30 cellular contexts compared by ENCODE assay signal in the genomic region with DNA sequence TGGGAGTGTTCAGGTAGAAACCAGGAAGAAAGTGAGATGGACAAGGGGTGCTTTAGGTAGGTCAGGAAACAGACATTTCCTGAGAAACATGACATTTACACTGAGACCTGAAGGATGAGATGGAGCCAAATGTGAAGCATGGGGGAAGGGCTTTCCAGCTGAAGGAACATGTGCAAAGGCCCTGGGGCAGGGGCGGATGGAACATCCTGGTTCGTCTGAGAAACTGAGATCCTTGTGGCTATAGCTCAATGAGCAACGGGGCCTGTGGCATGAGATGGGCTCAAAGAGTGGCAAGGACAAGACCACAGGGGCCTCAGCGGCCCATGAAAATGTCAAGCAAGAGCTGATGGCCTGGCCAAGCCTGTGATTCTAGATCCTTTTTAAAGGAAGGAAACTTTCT.
"Had no signal": no experiment of that assay in that cellular context is flagged by ENCODE, and none has a peak within 500 bp of the region (broad histone marks: within the 10 kb centered on the region; RNA-seq: fewer than 3 reads in every experiment).

No MANE protein-coding gene starts in this region.

- H3K27me3 ChIP-seq: adrenal gland, ascending aorta, brain microvascular endothelial cell, colonic mucosa had no signal

- H3K4me1 ChIP-seq: adrenal gland, ascending aorta, colonic mucosa had no signal

- H3K27ac Mint-ChIP-seq: activated CD4-positive, alpha-beta memory T cell treated with anti-CD3 and anti-CD28 coated beads for 36 hours; activated CD4-positive, alpha-beta T cell treated with anti-CD3 and anti-CD28 coated beads for 36 hours; activated CD4-positive, alpha-beta T cell treated with anti-CD3 and anti-CD28 coated beads, Interleukin-2, amount 10 ng/mL, durations not matched to agents 24 days and 14 days; activated CD8-positive, alpha-beta memory T cell treated with anti-CD3 and anti-CD28 coated beads, Interleukin-2, amount 10 ng/mL, durations not matched to agents 7 days and 5 days; activated CD8-positive, alpha-beta T cell treated with anti-CD3 and anti-CD28 coated beads, Interleukin-2, amount 10 ng/mL, durations not matched to agents 7 days and 5 days; activated naive CD4-positive, alpha-beta T cell treated with anti-CD3 and anti-CD28 coated beads for 36 hours; activated naive CD4-positive, alpha-beta T cell treated with anti-CD3 and anti-CD28 coated beads, Interleukin-2, amount 50 U/mL, for 24 hours; activated naive CD8-positive, alpha-beta T cell treated with anti-CD3 and anti-CD28 coated beads for 36 hours; activated naive CD8-positive, alpha-beta T cell treated with anti-CD3 and anti-CD28 coated beads, Interleukin-2, amount 50 U/mL, for 24 hours; activated T-helper 1 cell treated with anti-CD3 and anti-CD28 coated beads, Interleukin-12 subunit alpha, Interleukin-12 subunit beta, Interleukin-2, Interleukin-4 antibody, amounts not matched to agents 30 ng/mL and 10 ng/mL and 1 ng/mL, durations not matched to agents 14 hours and 24 hours and 36 hours; activated T-helper 2 cell treated with anti-CD3 and anti-CD28 coated beads, Interferon-gamma antibody, Interleukin-2, Interleukin-4, amounts not matched to agents 10 μg/mL and 5 μg/mL and 100 μg/mL, durations not matched to agents 14 hours and 24 hours and 36 hours; endodermal cell; T-helper 17 cell; T-helper 2 cell treated with Interferon-gamma antibody and Interleukin-4, amounts not matched to agents 5 μg/mL and 100 μg/mL, for 36 hours had no signal

- H3K36me3 ChIP-seq: adrenal gland, ascending aorta, brain microvascular endothelial cell, colonic mucosa, WERI-Rb-1 had no signal

- DNase-seq: activated CD4-positive, alpha-beta memory T cell treated with anti-CD3 and anti-CD28 coated beads for 36 hours; activated CD4-positive, alpha-beta T cell treated with anti-CD3 and anti-CD28 coated beads for 36 hours; activated CD4-positive, alpha-beta T cell treated with anti-CD3 and anti-CD28 coated beads, Interleukin-2, amount 10 ng/mL, durations not matched to agents 24 days and 14 days; activated CD4-positive, CD25-positive, alpha-beta regulatory T cell; activated CD4-positive, CD25-positive, alpha-beta regulatory T cell treated with anti-CD3 and anti-CD28 coated beads, Interleukin-2, amount 50 U/mL, for 72 hours; activated CD8-positive, alpha-beta memory T cell treated with anti-CD3 and anti-CD28 coated beads, Interleukin-2, amount 10 ng/mL, durations not matched to agents 7 days and 5 days; activated CD8-positive, alpha-beta memory T cell treated with anti-CD3 and anti-CD28 coated beads, Interleukin-2, amount 50 U/mL, for 4 hours; activated CD8-positive, alpha-beta T cell treated with anti-CD3 and anti-CD28 coated beads, Interleukin-2, amount 10 ng/mL, durations not matched to agents 7 days and 5 days; activated effector memory CD4-positive, alpha-beta T cell treated with anti-CD3 and anti-CD28 coated beads, Interleukin-2, amount 50 U/mL, for 16 hours; activated naive CD4-positive, alpha-beta T cell treated with anti-CD3 and anti-CD28 coated beads for 36 hours; activated naive CD8-positive, alpha-beta T cell treated with anti-CD3 and anti-CD28 coated beads for 36 hours; activated naive CD8-positive, alpha-beta T cell treated with anti-CD3 and anti-CD28 coated beads, Interleukin-2, amount 50 U/mL, for 24 hours; activated T-cell treated with anti-CD3 and anti-CD28 coated beads, Interleukin-2, amount 50 U/mL, for 1 hour; activated T-cell treated with anti-CD3 and anti-CD28 coated beads, Interleukin-2, amount 50 U/mL, for 48 hours; adrenal gland; brain microvascular endothelial cell; colonic mucosa; effector memory CD4-positive, alpha-beta T cell; endodermal cell; foreskin fibroblast; T-helper 1 cell; T-helper 17 cell; T1000; WERI-Rb-1 had no signal

- H3K9me3 Mint-ChIP-seq: activated CD4-positive, alpha-beta memory T cell treated with anti-CD3 and anti-CD28 coated beads for 36 hours; activated CD4-positive, alpha-beta T cell treated with anti-CD3 and anti-CD28 coated beads, Interleukin-2, amount 10 ng/mL, durations not matched to agents 24 days and 14 days; activated naive CD4-positive, alpha-beta T cell treated with anti-CD3 and anti-CD28 coated beads for 36 hours; activated naive CD4-positive, alpha-beta T cell treated with anti-CD3 and anti-CD28 coated beads, Interleukin-2, amount 50 U/mL, for 24 hours; activated naive CD8-positive, alpha-beta T cell treated with anti-CD3 and anti-CD28 coated beads for 36 hours; activated naive CD8-positive, alpha-beta T cell treated with anti-CD3 and anti-CD28 coated beads, Interleukin-2, amount 50 U/mL, for 24 hours; activated T-helper 1 cell treated with anti-CD3 and anti-CD28 coated beads, Interleukin-12 subunit alpha, Interleukin-12 subunit beta, Interleukin-2, Interleukin-4 antibody, amounts not matched to agents 30 ng/mL and 10 ng/mL and 1 ng/mL, durations not matched to agents 14 hours and 24 hours and 36 hours; activated T-helper 2 cell treated with anti-CD3 and anti-CD28 coated beads, Interferon-gamma antibody, Interleukin-2, Interleukin-4, amounts not matched to agents 10 μg/mL and 5 μg/mL and 100 μg/mL, durations not matched to agents 14 hours and 24 hours and 36 hours; endodermal cell; T-helper 2 cell treated with Interferon-gamma antibody and Interleukin-4, amounts not matched to agents 5 μg/mL and 100 μg/mL, for 36 hours had no signal

- ATAC-seq: activated CD4-positive, alpha-beta T cell treated with anti-CD3 and anti-CD28 coated beads for 36 hours; activated CD8-positive, alpha-beta memory T cell treated with anti-CD3 and anti-CD28 coated beads, Interleukin-2, amount 10 ng/mL, durations not matched to agents 7 days and 5 days; activated CD8-positive, alpha-beta T cell treated with anti-CD3 and anti-CD28 coated beads, Interleukin-2, amount 10 ng/mL, durations not matched to agents 7 days and 5 days; activated naive CD8-positive, alpha-beta T cell treated with anti-CD3 and anti-CD28 coated beads, Interleukin-2, amount 50 U/mL, for 24 hours; esophagus mucosa; T-helper 17 cell had no signal

- H3K4me1 Mint-ChIP-seq: activated CD4-positive, alpha-beta T cell treated with anti-CD3 and anti-CD28 coated beads for 36 hours; activated CD4-positive, alpha-beta T cell treated with anti-CD3 and anti-CD28 coated beads, Interleukin-2, amount 10 ng/mL, durations not matched to agents 24 days and 14 days; activated naive CD4-positive, alpha-beta T cell treated with anti-CD3 and anti-CD28 coated beads, Interleukin-2, amount 50 U/mL, for 24 hours had no signal

- H3K4me3 ChIP-seq: adrenal gland, ascending aorta, colonic mucosa had no signal

- H3K9me3 ChIP-seq: adrenal gland, ascending aorta, colonic mucosa had no signal

- H3K27ac ChIP-seq: adrenal gland, ascending aorta, brain microvascular endothelial cell, colonic mucosa, WERI-Rb-1 had no signal

- H3K27me3 Mint-ChIP-seq: activated CD4-positive, alpha-beta T cell treated with anti-CD3 and anti-CD28 coated beads, Interleukin-2, amount 10 ng/mL, durations not matched to agents 24 days and 14 days; activated naive CD8-positive, alpha-beta T cell treated with anti-CD3 and anti-CD28 coated beads for 36 hours; activated naive CD8-positive, alpha-beta T cell treated with anti-CD3 and anti-CD28 coated beads, Interleukin-2, amount 50 U/mL, for 24 hours had no signal

- H3K36me3 Mint-ChIP-seq: activated CD4-positive, alpha-beta memory T cell treated with anti-CD3 and anti-CD28 coated beads for 36 hours; activated CD8-positive, alpha-beta memory T cell treated with anti-CD3 and anti-CD28 coated beads, Interleukin-2, amount 10 ng/mL, durations not matched to agents 7 days and 5 days; activated naive CD4-positive, alpha-beta T cell treated with anti-CD3 and anti-CD28 coated beads, Interleukin-2, amount 50 U/mL, for 24 hours; activated naive CD8-positive, alpha-beta T cell treated with anti-CD3 and anti-CD28 coated beads for 36 hours had no signal

- H3K4me3 Mint-ChIP-seq: activated CD4-positive, alpha-beta memory T cell treated with anti-CD3 and anti-CD28 coated beads for 36 hours; activated CD4-positive, alpha-beta T cell treated with anti-CD3 and anti-CD28 coated beads for 36 hours; activated CD4-positive, alpha-beta T cell treated with anti-CD3 and anti-CD28 coated beads, Interleukin-2, amount 10 ng/mL, durations not matched to agents 24 days and 14 days; activated CD8-positive, alpha-beta memory T cell treated with anti-CD3 and anti-CD28 coated beads, Interleukin-2, amount 10 ng/mL, durations not matched to agents 7 days and 5 days; activated CD8-positive, alpha-beta T cell treated with anti-CD3 and anti-CD28 coated beads, Interleukin-2, amount 10 ng/mL, durations not matched to agents 7 days and 5 days; activated naive CD4-positive, alpha-beta T cell treated with anti-CD3 and anti-CD28 coated beads for 36 hours; activated naive CD4-positive, alpha-beta T cell treated with anti-CD3 and anti-CD28 coated beads, Interleukin-2, amount 50 U/mL, for 24 hours; activated naive CD8-positive, alpha-beta T cell treated with anti-CD3 and anti-CD28 coated beads for 36 hours; activated naive CD8-positive, alpha-beta T cell treated with anti-CD3 and anti-CD28 coated beads, Interleukin-2, amount 50 U/mL, for 24 hours; activated T-helper 1 cell treated with anti-CD3 and anti-CD28 coated beads, Interleukin-12 subunit alpha, Interleukin-12 subunit beta, Interleukin-2, Interleukin-4 antibody, amounts not matched to agents 30 ng/mL and 10 ng/mL and 1 ng/mL, durations not matched to agents 14 hours and 24 hours and 36 hours; endodermal cell; T-helper 17 cell; T-helper 2 cell treated with Interferon-gamma antibody and Interleukin-4, amounts not matched to agents 5 μg/mL and 100 μg/mL, for 36 hours had no signal
